In genomic region chr4:105171912-105172311, GRCh38 we compare ENCODE assay signal across 6 cellular contexts.
"Had no signal": no experiment of that assay in that cellular context is flagged by ENCODE, and none has a peak within 500 bp of the region (broad histone marks: within the 10 kb centered on the region; RNA-seq: fewer than 3 reads in every experiment).

No MANE protein-coding gene starts in this region.

- H3K27ac ChIP-seq: HL-60 had no signal

- DNase-seq: H9, HCEC 1CT, IMR-90 had no signal

- H3K4me3 ChIP-seq: GM23338, K562 had no signal

- ATAC-seq: GM23338, K562 had no signal
